17 cellular contexts compared by ENCODE assay signal in the genomic region with DNA sequence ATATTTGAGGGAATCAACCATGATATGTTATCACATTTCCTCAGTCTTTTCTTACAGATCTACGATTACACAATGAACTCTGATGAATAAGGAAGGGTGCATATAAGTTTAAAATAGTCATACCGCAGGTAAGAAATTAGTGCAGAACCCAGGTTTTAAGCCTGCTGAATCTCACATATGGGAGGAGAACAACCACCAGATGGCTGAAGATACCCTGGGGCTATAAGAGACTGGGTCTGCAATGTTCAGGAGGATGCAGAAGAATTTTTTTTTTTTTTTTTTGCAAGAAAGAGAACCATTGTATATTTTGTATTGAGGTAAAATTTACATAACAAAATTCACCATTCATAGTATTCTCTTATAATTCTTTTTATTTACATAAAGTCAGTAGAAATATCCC.
"Had no signal": no experiment of that assay in that cellular context is flagged by ENCODE, and none has a peak within 500 bp of the region (broad histone marks: within the 10 kb centered on the region; RNA-seq: fewer than 3 reads in every experiment).

No MANE protein-coding gene starts in this region.

- ATAC-seq: esophagus mucosa; heart right ventricle; mucosa of descending colon; naive thymus-derived CD8-positive, alpha-beta T cell; sciatic nerve; stimulated activated naive B cell treated with anti-CD40 and anti-IgM and Interleukin-4, amounts not matched to agents 10 μg/mL and 1 μg/mL and 100 μg/mL, for 72 hours; stimulated activated naive CD8-positive, alpha-beta T cell treated with anti-CD3 and anti-CD28 coated beads, Interleukin-15, amount 100 ng/mL, for 72 hours; upper lobe of right lung had no signal

- DNase-seq: effector CD8-positive, alpha-beta T cell; heart right ventricle; hypothalamus; kidney glomerular epithelial cell; mucosa of descending colon; naive thymus-derived CD8-positive, alpha-beta T cell; posterior cingulate gyrus; spleen; stimulated activated CD4-positive, alpha-beta T cell treated with anti-CD3 and anti-CD28 coated beads, Interleukin-15, amount 100 ng/mL, for 24 hours; stimulated activated CD4-positive, alpha-beta T cell treated with anti-CD3 and anti-CD28 coated beads, Interleukin-1b, Interleukin-23, amount 100 ng/mL, for 48 hours; stimulated activated CD4-positive, alpha-beta T cell treated with anti-CD3 and anti-CD28 coated beads, Interleukin-4, amount 100 ng/mL, for 24 hours; stimulated activated naive B cell treated with anti-CD40 and anti-IgM and Interleukin-4, amounts not matched to agents 10 μg/mL and 1 μg/mL and 100 μg/mL, for 72 hours; stimulated activated naive CD8-positive, alpha-beta T cell treated with anti-CD3 and anti-CD28 coated beads, Interleukin-15, amount 100 ng/mL, for 72 hours; testis; upper lobe of right lung had no signal
